In the genomic region with DNA sequence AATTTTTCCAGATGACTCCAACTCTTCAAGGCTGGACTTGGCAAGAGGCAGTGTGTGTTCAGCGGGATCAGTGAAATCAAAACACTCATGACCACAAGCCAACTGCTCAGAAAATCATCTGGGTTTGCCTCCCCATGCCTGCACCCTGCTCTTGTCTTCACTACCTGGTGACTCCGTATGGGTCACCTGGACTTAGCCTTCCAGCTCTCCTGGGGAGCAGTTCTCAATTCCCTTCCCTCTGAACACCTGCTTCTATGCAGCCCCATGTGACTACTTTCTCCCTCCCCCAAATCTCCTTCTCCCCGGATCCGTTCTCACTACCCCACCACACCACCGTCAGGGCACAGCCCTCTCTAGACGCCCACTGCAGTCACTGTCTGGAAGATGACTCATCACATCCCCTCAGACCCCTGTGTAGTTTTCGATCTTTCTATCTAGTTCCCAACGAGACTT, we compare ENCODE assay signal across 8 cellular contexts.
DNase-seq lines count a peak whose midpoint lies in the region; ATAC-seq, FAIRE-seq and TF ChIP-seq lines count a peak whose summit lies in the region.

No MANE protein-coding gene starts in this region.

- no peaks in the 10 kb centered on the region for H3K9me2 ChIP-seq in PC-3 (replicated peaks; ENCODE audit: low read length)

- H4K20me1 ChIP-seq in HepG2 (ENCODE audit: insufficient read depth, low read length) (no peaks in the 10 kb centered on the region), PC-3 (ENCODE audit: low read length) (no peaks in the 10 kb centered on the region)

- TF ChIP-seq CTCF in GM12865 (IDR thresholded peaks at IDR 0.05; ENCODE audit: insufficient read depth, low read depth, low read length, missing control alignments) (no peak), HepG2 (CRISPR knock-in tag; IDR thresholded peaks at IDR 0.05) (no peak), PC-3 (conservative IDR thresholded peaks at IDR 0.05; ENCODE audit: low read depth, low read length) (no peak)

- TF ChIP-seq EP300 in HepG2 (IDR thresholded peaks at IDR 0.05; ENCODE audit: low read depth in 2 of 2, low read length in 2 of 2): no peak
- TF ChIP-seq EP300 in HepG2 (CRISPR knock-in tag; IDR thresholded peaks at IDR 0.05; ENCODE audit: borderline replicate concordance): no peak

- in situ Hi-C loops in HepG2 (cut with HindIII; ENCODE audit: extremely low pct_ligation_motif_present, low pct_unique_long_range_greater_than_20kb): no loop called here

- H3K9me3 ChIP-seq in HepG2 (ENCODE audit: low read length): no peaks in the 10 kb centered on the region
- no peaks in the 10 kb centered on the region for H3K9me3 ChIP-seq in PC-3 (ENCODE audit: low read length)

- ATAC-seq in GM21515 (IDR thresholded peaks at IDR 0.05; ENCODE audit: unreplicated experiment) (peak; percentile 58), HG03565 (IDR thresholded peaks at IDR 0.05; ENCODE audit: unreplicated experiment) (peak; percentile 53), HepG2 (no peak), Right ventricle myocardium inferior (no peak), PC-3 (no peak)

- H3K27me3 ChIP-seq in HepG2 (ENCODE audit: control insufficient read depth in 1 of 2, insufficient read depth in 2 of 2, low read length in 2 of 2) (peaks cover 4 to 41% of the 10 kb centered on the region in 2 experiments; a peak in 4 of 5 replicates), PC-3 (ENCODE audit: low read length) (no peaks in the 10 kb centered on the region)

- CTCF ChIA-PET in HepG2 (lab: Yijun Ruan, JAX; ENCODE audit: low intra/inter-chr PET ratio, low total read pairs) (no interaction called here), PC-3 (lab: Charles Lee) (no interaction called here)

- H2AFZ ChIP-seq in HepG2 (ENCODE audit: low read length) (no peak overlapping the region), PC-3 (ENCODE audit: low read length) (no peak overlapping the region)

- no peak for TF ChIP-seq RAD21 in HepG2 (CRISPR knock-in tag; IDR thresholded peaks at IDR 0.05)

- BruUV-seq in HepG2 (replicated peaks; lab: Mats Ljungman, UMichigan) (no TSS peak), PC-3 (replicated peaks; lab: Mats Ljungman, UMichigan) (no TSS peak)

- no peaks in the 10 kb centered on the region for H3F3A ChIP-seq in PC-3 (ENCODE audit: low read length, unreplicated experiment)

- H3K36me3 ChIP-seq in HepG2 (replicated peaks in 1 of 2; ENCODE audit: control insufficient read depth in 1 of 2, insufficient read depth in 2 of 2, low read length in 2 of 2) (no peaks in the 10 kb centered on the region), PC-3 (ENCODE audit: low read depth, low read length) (no peaks in the 10 kb centered on the region)

- intact Hi-C loops in HepG2 (cut with micrococcal nuclease; ENCODE audit: unreplicated experiment): no loop called here
- intact Hi-C loops in Right ventricle myocardium inferior (cut with DNase I): no loop called here
- intact Hi-C loops in PC-3 (cut with micrococcal nuclease): no loop called here

- H3K4me3 ChIP-seq in GM12865 (ENCODE audit: low read depth, low read length) (no peak overlapping the region), HepG2 (replicated peaks in 1 of 3; ENCODE audit: insufficient read depth in 1 of 3, low read depth in 2 of 3, low read length in 3 of 3) (no peak overlapping the region), PC-3 (ENCODE audit: low read length) (no peak overlapping the region)

- H3K9ac ChIP-seq in HepG2 (ENCODE audit: insufficient read depth, low read depth, low read length) (no peak overlapping the region), PC-3 (ENCODE audit: low read length) (no peak overlapping the region)

- H3K4me2 ChIP-seq in HepG2 (ENCODE audit: low read depth, low read length) (no peak overlapping the region), PC-3 (ENCODE audit: low read length) (no peak overlapping the region)

- H3K79me2 ChIP-seq in HepG2 (ENCODE audit: insufficient read depth, low read length) (no peaks in the 10 kb centered on the region), PC-3 (ENCODE audit: low read length) (no peaks in the 10 kb centered on the region)

- TF ChIP-seq POLR2A in HepG2 (IDR thresholded peaks at IDR 0.05; ENCODE audit: insufficient read depth in 1 of 2, low read depth in 2 of 2, low read length in 2 of 2): no peak

- POLR2A ChIA-PET in HepG2 (lab: Yijun Ruan, JAX): no interaction called here
- POLR2A ChIA-PET in PC-3 (lab: Charles Lee; ENCODE audit: unreplicated experiment): no interaction called here

- peaks cover 8% of the 10 kb centered on the region; the same call in 1 of the 2 replicates for H3K4me1 ChIP-seq in HepG2 (ENCODE audit: insufficient read depth, low read length)
- peaks cover 12% of the 10 kb centered on the region for H3K4me1 ChIP-seq in PC-3 (ENCODE audit: insufficient read depth, low read length)

- DNase-seq in GM12865 (ENCODE audit: low read depth) (peak; percentile 46), HepG2 (ENCODE audit: low spot score) (no peak), Right ventricle myocardium inferior (ENCODE audit: missing footprints) (no peak), PC-3 (no peak), DMS 273 treated with DMSO at 0.1 percent for 48 hours (lab: John Stamatoyannopoulos, UW) (no peak), NCI-H2081 treated with DMSO at 0.1 percent for 48 hours (lab: John Stamatoyannopoulos, UW) (no peak)

- 34% methylated on average over 8 of the region's 8 CpGs for whole genome bisulfite sequencing in HepG2 (ENCODE audit: low lambda C conversion rate)

- no peak for FAIRE-seq in HepG2 (lab: Jason Lieb, UNC)

- H3K27ac ChIP-seq in HepG2 (ENCODE audit: extremely low read length, insufficient read depth, low read length) (no peak overlapping the region), PC-3 (ENCODE audit: low read length) (no peak overlapping the region)

TF ChIP-seq in HepG2, 621 proteins besides CTCF, POLR2A, EP300 and RAD21:
- TF ChIP-seq, protein P1, sequence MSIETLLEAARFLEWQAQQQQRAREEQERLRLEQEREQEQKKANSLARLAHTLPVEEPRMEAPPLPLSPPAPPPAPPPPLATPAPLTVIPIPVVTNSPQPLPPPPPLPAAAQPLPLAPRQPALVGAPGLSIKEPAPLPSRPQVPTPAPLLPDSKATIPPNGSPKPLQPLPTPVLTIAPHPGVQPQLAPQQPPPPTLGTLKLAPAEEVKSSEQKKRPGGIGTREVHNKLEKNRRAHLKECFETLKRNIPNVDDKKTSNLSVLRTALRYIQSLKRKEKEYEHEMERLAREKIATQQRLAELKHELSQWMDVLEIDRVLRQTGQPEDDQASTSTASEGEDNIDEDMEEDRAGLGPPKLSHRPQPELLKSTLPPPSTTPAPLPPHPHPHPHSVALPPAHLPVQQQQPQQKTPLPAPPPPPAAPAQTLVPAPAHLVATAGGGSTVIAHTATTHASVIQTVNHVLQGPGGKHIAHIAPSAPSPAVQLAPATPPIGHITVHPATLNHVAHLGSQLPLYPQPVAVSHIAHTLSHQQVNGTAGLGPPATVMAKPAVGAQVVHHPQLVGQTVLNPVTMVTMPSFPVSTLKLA (IDR thresholded peaks at IDR 0.05): peak; percentile 85
- TF ChIP-seq, protein P2, sequence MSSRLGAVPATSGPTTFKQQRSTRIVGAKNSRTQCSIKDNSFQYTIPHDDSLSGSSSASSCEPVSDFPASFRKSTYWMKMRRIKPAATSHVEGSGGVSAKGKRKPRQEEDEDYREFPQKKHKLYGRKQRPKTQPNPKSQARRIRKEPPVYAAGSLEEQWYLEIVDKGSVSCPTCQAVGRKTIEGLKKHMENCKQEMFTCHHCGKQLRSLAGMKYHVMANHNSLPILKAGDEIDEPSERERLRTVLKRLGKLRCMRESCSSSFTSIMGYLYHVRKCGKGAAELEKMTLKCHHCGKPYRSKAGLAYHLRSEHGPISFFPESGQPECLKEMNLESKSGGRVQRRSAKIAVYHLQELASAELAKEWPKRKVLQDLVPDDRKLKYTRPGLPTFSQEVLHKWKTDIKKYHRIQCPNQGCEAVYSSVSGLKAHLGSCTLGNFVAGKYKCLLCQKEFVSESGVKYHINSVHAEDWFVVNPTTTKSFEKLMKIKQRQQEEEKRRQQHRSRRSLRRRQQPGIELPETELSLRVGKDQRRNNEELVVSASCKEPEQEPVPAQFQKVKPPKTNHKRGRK (CRISPR knock-in tag; IDR thresholded peaks at IDR 0.05): no peak

Comparison
In these comparisons a context has a peak if more than half of its experiments do, and no peak if none do; other contexts are left out.
1. ATAC-seq: peak in GM21515 (single experiment) and HG03565 (single experiment); none in HepG2 (single experiment), Right ventricle myocardium inferior (single experiment) and PC-3 (single experiment).